In the genomic region with DNA sequence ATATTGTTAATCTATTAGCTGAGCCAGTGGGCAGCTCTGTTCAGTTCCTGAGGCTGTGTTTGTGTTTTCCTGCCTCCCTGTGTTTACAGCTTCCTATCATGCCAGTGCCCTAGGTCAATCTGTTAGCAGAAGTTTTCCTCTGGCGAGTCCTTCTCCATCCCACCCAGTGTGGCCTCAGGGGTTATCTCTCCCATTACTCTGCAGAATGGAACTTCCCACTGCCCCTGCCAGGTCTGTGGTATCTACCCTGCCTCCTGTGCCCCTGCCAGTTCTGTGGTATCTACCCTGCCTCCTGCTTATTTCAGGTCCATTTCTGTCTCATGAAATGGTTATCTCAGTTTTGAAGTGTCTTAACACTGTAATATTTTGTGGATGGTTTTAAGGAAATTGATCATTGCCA, we compare ENCODE assay signal across 2 cellular contexts.
TF ChIP-seq lines count a peak whose summit lies in the region.

No MANE protein-coding gene starts in this region.

TF ChIP-seq in IMR-90, 13 proteins besides CTCF, POLR2A, EP300 and RAD21:
- TF ChIP-seq CEBPB (IDR thresholded peaks at IDR 0.05; ENCODE audit: low read depth, low read length): no peak
- no peak for TF ChIP-seq BHLHE40 (IDR thresholded peaks at IDR 0.05; ENCODE audit: low read depth, low read length)
- TF ChIP-seq, protein P1, sequence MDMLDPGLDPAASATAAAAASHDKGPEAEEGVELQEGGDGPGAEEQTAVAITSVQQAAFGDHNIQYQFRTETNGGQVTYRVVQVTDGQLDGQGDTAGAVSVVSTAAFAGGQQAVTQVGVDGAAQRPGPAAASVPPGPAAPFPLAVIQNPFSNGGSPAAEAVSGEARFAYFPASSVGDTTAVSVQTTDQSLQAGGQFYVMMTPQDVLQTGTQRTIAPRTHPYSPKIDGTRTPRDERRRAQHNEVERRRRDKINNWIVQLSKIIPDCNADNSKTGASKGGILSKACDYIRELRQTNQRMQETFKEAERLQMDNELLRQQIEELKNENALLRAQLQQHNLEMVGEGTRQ (IDR thresholded peaks at IDR 0.05; ENCODE audit: low read depth, low read length): no peak
- TF ChIP-seq, protein P2, sequence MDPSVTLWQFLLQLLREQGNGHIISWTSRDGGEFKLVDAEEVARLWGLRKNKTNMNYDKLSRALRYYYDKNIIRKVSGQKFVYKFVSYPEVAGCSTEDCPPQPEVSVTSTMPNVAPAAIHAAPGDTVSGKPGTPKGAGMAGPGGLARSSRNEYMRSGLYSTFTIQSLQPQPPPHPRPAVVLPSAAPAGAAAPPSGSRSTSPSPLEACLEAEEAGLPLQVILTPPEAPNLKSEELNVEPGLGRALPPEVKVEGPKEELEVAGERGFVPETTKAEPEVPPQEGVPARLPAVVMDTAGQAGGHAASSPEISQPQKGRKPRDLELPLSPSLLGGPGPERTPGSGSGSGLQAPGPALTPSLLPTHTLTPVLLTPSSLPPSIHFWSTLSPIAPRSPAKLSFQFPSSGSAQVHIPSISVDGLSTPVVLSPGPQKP (IDR thresholded peaks at IDR 0.05; ENCODE audit: borderline replicate concordance, low read depth, low read length): no peak
- TF ChIP-seq MXI1 (IDR thresholded peaks at IDR 0.05; ENCODE audit: borderline replicate concordance, low read depth, low read length): no peak
- TF ChIP-seq MAZ (IDR thresholded peaks at IDR 0.05; ENCODE audit: borderline replicate concordance, low read depth, low read length): no peak
- TF ChIP-seq MAFK (IDR thresholded peaks at IDR 0.05; ENCODE audit: low read depth, low read length): no peak
- no peak for TF ChIP-seq RCOR1 (IDR thresholded peaks at IDR 0.05; ENCODE audit: insufficient replicate concordance, low read length)
- no peak for TF ChIP-seq SMC3 (IDR thresholded peaks at IDR 0.05; ENCODE audit: low read depth, low read length)
- TF ChIP-seq FOS (IDR thresholded peaks at IDR 0.05; ENCODE audit: low read depth, low read length): no peak
- no peak for TF ChIP-seq CHD1 (IDR thresholded peaks at IDR 0.05; ENCODE audit: low read depth, low read length)
- no peak for TF ChIP-seq NFE2L2 (IDR thresholded peaks at IDR 0.05; ENCODE audit: low read depth, low read length)
- TF ChIP-seq RFX5 (IDR thresholded peaks at IDR 0.05; ENCODE audit: low read depth, low read length): no peak

TF ChIP-seq in GM12878, 131 proteins besides CTCF, POLR2A, EP300 and RAD21:
- TF ChIP-seq BRCA1 (IDR thresholded peaks at IDR 0.05; ENCODE audit: low read depth, low read length): no peak
- no peak for TF ChIP-seq POLR2AphosphoS5 (IDR thresholded peaks at IDR 0.05; ENCODE audit: low read length)
- TF ChIP-seq, protein P3, sequence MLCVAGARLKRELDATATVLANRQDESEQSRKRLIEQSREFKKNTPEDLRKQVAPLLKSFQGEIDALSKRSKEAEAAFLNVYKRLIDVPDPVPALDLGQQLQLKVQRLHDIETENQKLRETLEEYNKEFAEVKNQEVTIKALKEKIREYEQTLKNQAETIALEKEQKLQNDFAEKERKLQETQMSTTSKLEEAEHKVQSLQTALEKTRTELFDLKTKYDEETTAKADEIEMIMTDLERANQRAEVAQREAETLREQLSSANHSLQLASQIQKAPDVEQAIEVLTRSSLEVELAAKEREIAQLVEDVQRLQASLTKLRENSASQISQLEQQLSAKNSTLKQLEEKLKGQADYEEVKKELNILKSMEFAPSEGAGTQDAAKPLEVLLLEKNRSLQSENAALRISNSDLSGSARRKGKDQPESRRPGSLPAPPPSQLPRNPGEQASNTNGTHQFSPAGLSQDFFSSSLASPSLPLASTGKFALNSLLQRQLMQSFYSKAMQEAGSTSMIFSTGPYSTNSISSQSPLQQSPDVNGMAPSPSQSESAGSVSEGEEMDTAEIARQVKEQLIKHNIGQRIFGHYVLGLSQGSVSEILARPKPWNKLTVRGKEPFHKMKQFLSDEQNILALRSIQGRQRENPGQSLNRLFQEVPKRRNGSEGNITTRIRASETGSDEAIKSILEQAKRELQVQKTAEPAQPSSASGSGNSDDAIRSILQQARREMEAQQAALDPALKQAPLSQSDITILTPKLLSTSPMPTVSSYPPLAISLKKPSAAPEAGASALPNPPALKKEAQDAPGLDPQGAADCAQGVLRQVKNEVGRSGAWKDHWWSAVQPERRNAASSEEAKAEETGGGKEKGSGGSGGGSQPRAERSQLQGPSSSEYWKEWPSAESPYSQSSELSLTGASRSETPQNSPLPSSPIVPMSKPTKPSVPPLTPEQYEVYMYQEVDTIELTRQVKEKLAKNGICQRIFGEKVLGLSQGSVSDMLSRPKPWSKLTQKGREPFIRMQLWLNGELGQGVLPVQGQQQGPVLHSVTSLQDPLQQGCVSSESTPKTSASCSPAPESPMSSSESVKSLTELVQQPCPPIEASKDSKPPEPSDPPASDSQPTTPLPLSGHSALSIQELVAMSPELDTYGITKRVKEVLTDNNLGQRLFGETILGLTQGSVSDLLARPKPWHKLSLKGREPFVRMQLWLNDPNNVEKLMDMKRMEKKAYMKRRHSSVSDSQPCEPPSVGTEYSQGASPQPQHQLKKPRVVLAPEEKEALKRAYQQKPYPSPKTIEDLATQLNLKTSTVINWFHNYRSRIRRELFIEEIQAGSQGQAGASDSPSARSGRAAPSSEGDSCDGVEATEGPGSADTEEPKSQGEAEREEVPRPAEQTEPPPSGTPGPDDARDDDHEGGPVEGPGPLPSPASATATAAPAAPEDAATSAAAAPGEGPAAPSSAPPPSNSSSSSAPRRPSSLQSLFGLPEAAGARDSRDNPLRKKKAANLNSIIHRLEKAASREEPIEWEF (IDR thresholded peaks at IDR 0.05; ENCODE audit: insufficient replicate concordance, low read depth, low read length): no peak
- TF ChIP-seq SP1 (IDR thresholded peaks at IDR 0.05; ENCODE audit: low read depth, low read length): no peak
- TF ChIP-seq, protein P4, sequence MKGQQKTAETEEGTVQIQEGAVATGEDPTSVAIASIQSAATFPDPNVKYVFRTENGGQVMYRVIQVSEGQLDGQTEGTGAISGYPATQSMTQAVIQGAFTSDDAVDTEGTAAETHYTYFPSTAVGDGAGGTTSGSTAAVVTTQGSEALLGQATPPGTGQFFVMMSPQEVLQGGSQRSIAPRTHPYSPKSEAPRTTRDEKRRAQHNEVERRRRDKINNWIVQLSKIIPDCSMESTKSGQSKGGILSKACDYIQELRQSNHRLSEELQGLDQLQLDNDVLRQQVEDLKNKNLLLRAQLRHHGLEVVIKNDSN (IDR thresholded peaks at IDR 0.05; ENCODE audit: borderline replicate concordance, extremely low read length, insufficient read depth, low read depth, low read length): no peak
- no peak for TF ChIP-seq MEF2A (IDR thresholded peaks at IDR 0.05; ENCODE audit: insufficient read depth, low read depth, low read length)
- no peak for TF ChIP-seq WRNIP1 (IDR thresholded peaks at IDR 0.05; ENCODE audit: borderline replicate concordance, low read depth, low read length)
- TF ChIP-seq KDM1A (IDR thresholded peaks at IDR 0.05; ENCODE audit: borderline replicate concordance): no peak
- TF ChIP-seq PAX8 (IDR thresholded peaks at IDR 0.05): no peak
- TF ChIP-seq SRF (IDR thresholded peaks at IDR 0.05; ENCODE audit: low read depth in 2 of 2, low read length in 2 of 2): no peak
- no peak for TF ChIP-seq MYC (IDR thresholded peaks at IDR 0.05; ENCODE audit: insufficient read depth, insufficient read length, insufficient replicate concordance, low read length, severe bottlenecking)
- TF ChIP-seq NR2C1 (IDR thresholded peaks at IDR 0.05): no peak
- no peak for TF ChIP-seq SIN3A (IDR thresholded peaks at IDR 0.05; ENCODE audit: low read depth, low read length)
- TF ChIP-seq KAT2A (conservative IDR thresholded peaks at IDR 0.05; ENCODE audit: control insufficient read depth, low read depth, low read length): no peak
